In genomic region chr7:79304711-79305110, GRCh38 we compare ENCODE assay signal across 27 cellular contexts.
DNase-seq lines count a peak whose midpoint lies in the region; ATAC-seq lines count a peak whose summit lies in the region.
"Had no signal": no experiment of that assay in that cellular context is flagged by ENCODE, and none has a peak within 500 bp of the region (broad histone marks: within the 10 kb centered on the region; RNA-seq: fewer than 3 reads in every experiment).

No MANE protein-coding gene starts in this region.

- H4K8ac ChIP-seq in neuronal stem cell (ENCODE audit: low read depth, low read length) = no peak overlapping the region

- no peak overlapping the region for H3K4ac ChIP-seq in neuronal stem cell (ENCODE audit: low read length)

- no peak overlapping the region for H3K23ac ChIP-seq in neuronal stem cell (ENCODE audit: low read depth, low read length, poor library complexity)

- no peak overlapping the region for H3K27ac ChIP-seq in neuronal stem cell (replicated peaks; ENCODE audit: low read length)
- H3K27ac ChIP-seq: HL-60, Peyer's patch, SK-N-MC had no signal

- no peak for ATAC-seq in HG03521 (IDR thresholded peaks at IDR 0.05; ENCODE audit: unreplicated experiment)
- ATAC-seq: GM12878, GM23338 had no signal

- no peaks in the 10 kb centered on the region for H3K9me3 ChIP-seq in neuronal stem cell (replicated peaks in 1 of 2; ENCODE audit: control insufficient read depth in 2 of 2, insufficient read depth in 1 of 2, low read depth in 1 of 2, low read length in 2 of 2)
- H3K9me3 ChIP-seq: BE2C, HAP-1 had no signal

- peak; percentile 11 for DNase-seq in NCI-H510A treated with DMSO at 0.1 percent for 48 hours (lab: John Stamatoyannopoulos, UW)
- DNase-seq in NCI-H510A (lab: John Stamatoyannopoulos, UW) = no peak
- DNase-seq in NCI-H748 (lab: John Stamatoyannopoulos, UW; ENCODE audit: unreplicated experiment) = peak; percentile 31
- DNase-seq in left kidney (ENCODE audit: low read depth, low spot score) = peak; percentile 30
- no peak for DNase-seq in neuronal stem cell (ENCODE audit: low spot score)
- no peak for DNase-seq in islet precursor cell
- DNase-seq: ACHN; BE2C; Calu3; CD8-positive, alpha-beta memory T cell; DMS79; EL; GDM1; HFFc6; NCI-H1048; NCI-H1694; NCI-H2171; NCI-H226; NCI-H524; Peyer's patch; SIG-M5 had no signal

- no peak overlapping the region for H2BK15ac ChIP-seq in neuronal stem cell (ENCODE audit: low read length)

- H3K27me3 ChIP-seq in neuronal stem cell (ENCODE audit: control insufficient read depth in 3 of 3, insufficient read depth in 3 of 3, low read depth in 1 of 3, low read length in 3 of 3) = no peaks in the 10 kb centered on the region
- H3K27me3 ChIP-seq: BE2C, Peyer's patch had no signal

- H2AK5ac ChIP-seq in neuronal stem cell (ENCODE audit: low read depth, low read length) = no peak overlapping the region

- no peak overlapping the region for H3K4me2 ChIP-seq in neuronal stem cell (ENCODE audit: insufficient read depth, low read length, poor library complexity, severe bottlenecking)
- H3K4me2 ChIP-seq: GM23338 had no signal

- H2BK120ac ChIP-seq in neuronal stem cell (ENCODE audit: low read depth, low read length) = no peak overlapping the region

- no peak overlapping the region for H4K91ac ChIP-seq in neuronal stem cell (ENCODE audit: low read depth, low read length, poor library complexity)

- H2AFZ ChIP-seq in neuronal stem cell (ENCODE audit: low read length) = no peak overlapping the region
- H2AFZ ChIP-seq: GM23338 had no signal

- H3K9ac ChIP-seq in neuronal stem cell (ENCODE audit: low read depth, low read length, poor library complexity) = no peak overlapping the region

- H3K18ac ChIP-seq in neuronal stem cell (ENCODE audit: low read length) = no peak overlapping the region

- no peak overlapping the region for H2BK12ac ChIP-seq in neuronal stem cell (ENCODE audit: low read length)

- WGBS in neuronal stem cell (ENCODE audit: extremely low coverage in 2 of 2, insufficient read length in 2 of 2, insufficient replicate concordance in 1 of 2), 2 donors = no CpG with 5 or more reads among the region's 2 CpGs

- no peaks in the 10 kb centered on the region for H3K36me3 ChIP-seq in neuronal stem cell (replicated peaks in 1 of 2; ENCODE audit: control insufficient read depth in 2 of 2, insufficient read depth in 2 of 2, low read length in 2 of 2)
- H3K36me3 ChIP-seq: BE2C, HAP-1, Peyer's patch had no signal

- H3K79me1 ChIP-seq in neuronal stem cell (ENCODE audit: low read depth, low read length) = no peaks in the 10 kb centered on the region

- H3K4me1 ChIP-seq in neuronal stem cell (ENCODE audit: control insufficient read depth in 2 of 2, insufficient read depth in 1 of 2, low read depth in 1 of 2, low read length in 2 of 2) = no peaks in the 10 kb centered on the region
- H3K4me1 ChIP-seq: BE2C, HAP-1, Peyer's patch had no signal

- H2BK5ac ChIP-seq in neuronal stem cell (ENCODE audit: low read length) = no peak overlapping the region

- H3K4me3 ChIP-seq in neuronal stem cell (ENCODE audit: low read length in 2 of 2) = no peak overlapping the region
- H3K4me3 ChIP-seq: GM12878, GM23338, HAP-1, Peyer's patch, SK-N-MC had no signal

- H3K14ac ChIP-seq in neuronal stem cell (ENCODE audit: low read length) = no peak overlapping the region

Comparison
In these comparisons a context has a peak if more than half of its experiments do, and no peak if none do; other contexts are left out.
1. DNase-seq: peak in NCI-H510A treated with DMSO at 0.1 percent for 48 hours (single experiment), NCI-H748 (single experiment) and left kidney (single experiment); none in NCI-H510A (single experiment), neuronal stem cell (single experiment) and islet precursor cell (single experiment).